In genomic region chrX:151370906-151371305, GRCh38 we compare ENCODE assay signal across 15 cellular contexts. TPM values are rescaled to one million over a fixed set of nuclear protein-coding genes. Genes with fewer than 3 reads are reported as not detected.
DNase-seq lines count a peak whose midpoint lies in the region; ATAC-seq and TF ChIP-seq lines count a peak whose summit lies in the region.
"Had no signal": no experiment of that assay in that cellular context is flagged by ENCODE, and none has a peak within 500 bp of the region (broad histone marks: within the 10 kb centered on the region; RNA-seq: fewer than 3 reads in every experiment).

No MANE protein-coding gene starts in this region.

- peak; percentile 39 for ATAC-seq in effector memory CD8-positive, alpha-beta T cell (replicated peaks)

- peaks cover 16% of the 10 kb centered on the region for H3K27me3 Mint-ChIP-seq in activated naive CD4-positive, alpha-beta T cell treated with anti-CD3 and anti-CD28 coated beads, Interleukin-2, amount 10 ng/mL, durations not matched to agents 7 days and 5 days
- peaks cover 24 to 29% of the 10 kb centered on the region in 2 donors for H3K27me3 Mint-ChIP-seq in effector memory CD8-positive, alpha-beta T cell
- H3K27me3 Mint-ChIP-seq in progenitor cell of endocrine pancreas: peaks cover 33% of the 10 kb centered on the region
- no peaks in the 10 kb centered on the region for H3K27me3 Mint-ChIP-seq in glutamatergic neuron (ENCODE audit: unreplicated experiment)

- H3K9me3 Mint-ChIP-seq in activated naive CD4-positive, alpha-beta T cell treated with anti-CD3 and anti-CD28 coated beads, Interleukin-2, amount 10 ng/mL, durations not matched to agents 7 days and 5 days: no peaks in the 10 kb centered on the region
- H3K9me3 Mint-ChIP-seq in effector memory CD8-positive, alpha-beta T cell: no peaks in the 10 kb centered on the region
- H3K9me3 Mint-ChIP-seq in progenitor cell of endocrine pancreas (ENCODE audit: low read depth): peaks cover 21% of the 10 kb centered on the region
- peaks cover 2% of the 10 kb centered on the region for H3K9me3 Mint-ChIP-seq in glutamatergic neuron (ENCODE audit: unreplicated experiment)
- H3K9me3 Mint-ChIP-seq: activated T-helper 1 cell treated with anti-CD3 and anti-CD28 coated beads, Interleukin-12 subunit alpha, Interleukin-12 subunit beta, Interleukin-2, Interleukin-4 antibody, amounts not matched to agents 30 ng/mL and 10 ng/mL and 1 ng/mL, durations not matched to agents 14 hours and 24 hours and 36 hours had no signal

- TF ChIP-seq EP300 in suprapubic skin (IDR thresholded peaks at IDR 0.05): no peak

- H3K27ac Mint-ChIP-seq in activated naive CD4-positive, alpha-beta T cell treated with anti-CD3 and anti-CD28 coated beads, Interleukin-2, amount 10 ng/mL, durations not matched to agents 7 days and 5 days: no peak overlapping the region
- no peak overlapping the region for H3K27ac Mint-ChIP-seq in effector memory CD8-positive, alpha-beta T cell
- no peak overlapping the region for H3K27ac Mint-ChIP-seq in progenitor cell of endocrine pancreas
- no peak overlapping the region for H3K27ac Mint-ChIP-seq in glutamatergic neuron (ENCODE audit: unreplicated experiment)
- H3K27ac Mint-ChIP-seq: activated T-helper 1 cell treated with anti-CD3 and anti-CD28 coated beads, Interleukin-12 subunit alpha, Interleukin-12 subunit beta, Interleukin-2, Interleukin-4 antibody, amounts not matched to agents 30 ng/mL and 10 ng/mL and 1 ng/mL, durations not matched to agents 14 hours and 24 hours and 36 hours had no signal

- H3K4me1 ChIP-seq in suprapubic skin: no peaks in the 10 kb centered on the region
- H3K4me1 ChIP-seq: pancreas had no signal

- no peak for TF ChIP-seq POLR2A in suprapubic skin (IDR thresholded peaks at IDR 0.05)

- CTCF ChIA-PET in activated naive CD4-positive, alpha-beta T cell treated with anti-CD3 and anti-CD28 coated beads, Interleukin-2, amount 10 ng/mL, durations not matched to agents 7 days and 5 days (lab: Charles Lee): no interaction called here

- WGBS in suprapubic skin: 61% methylated on average over 21 of the region's 21 CpGs

- no peak overlapping the region for H3K4me3 ChIP-seq in suprapubic skin
- H3K4me3 ChIP-seq: pancreas, thoracic aorta had no signal

- H3K4me1 Mint-ChIP-seq in activated naive CD4-positive, alpha-beta T cell treated with anti-CD3 and anti-CD28 coated beads, Interleukin-2, amount 10 ng/mL, durations not matched to agents 7 days and 5 days: no peaks in the 10 kb centered on the region
- peaks cover 0 to 2% of the 10 kb centered on the region in 2 donors for H3K4me1 Mint-ChIP-seq in effector memory CD8-positive, alpha-beta T cell (ENCODE audit: low read depth in 2 of 2)
- no peaks in the 10 kb centered on the region for H3K4me1 Mint-ChIP-seq in progenitor cell of endocrine pancreas (ENCODE audit: low read depth)
- H3K4me1 Mint-ChIP-seq in glutamatergic neuron (ENCODE audit: low read depth, unreplicated experiment): no peaks in the 10 kb centered on the region

- H3K4me3 Mint-ChIP-seq in activated naive CD4-positive, alpha-beta T cell treated with anti-CD3 and anti-CD28 coated beads, Interleukin-2, amount 10 ng/mL, durations not matched to agents 7 days and 5 days: no peak overlapping the region
- no peak overlapping the region for H3K4me3 Mint-ChIP-seq in effector memory CD8-positive, alpha-beta T cell
- H3K4me3 Mint-ChIP-seq in progenitor cell of endocrine pancreas (ENCODE audit: low read depth): no peak overlapping the region
- no peak overlapping the region for H3K4me3 Mint-ChIP-seq in glutamatergic neuron (ENCODE audit: unreplicated experiment)
- H3K4me3 Mint-ChIP-seq: activated T-helper 1 cell treated with anti-CD3 and anti-CD28 coated beads, Interleukin-12 subunit alpha, Interleukin-12 subunit beta, Interleukin-2, Interleukin-4 antibody, amounts not matched to agents 30 ng/mL and 10 ng/mL and 1 ng/mL, durations not matched to agents 14 hours and 24 hours and 36 hours had no signal

- no peaks in the 10 kb centered on the region for H3K27me3 ChIP-seq in suprapubic skin

- peak; percentile 28 for DNase-seq in activated naive CD4-positive, alpha-beta T cell treated with anti-CD3 and anti-CD28 coated beads, Interleukin-2, amount 10 ng/mL, durations not matched to agents 7 days and 5 days
- DNase-seq in activated naive CD4-positive, alpha-beta T cell treated with Interleukin-2 at 50 U/mL for 16 hours: no peak
- DNase-seq in HT1080 (ENCODE audit: low read depth) (peak; percentile 23), progenitor cell of endocrine pancreas (ENCODE audit: low spot score, unreplicated experiment) (peak; percentile 12), glutamatergic neuron (no peak), suprapubic skin (ENCODE audit: low spot score in 2 of 2) (no peak), NCI-H1105 treated with DMSO at 0.1 percent for 48 hours (lab: John Stamatoyannopoulos, UW) (no peak)
- DNase-seq in effector memory CD8-positive, alpha-beta T cell: no peak
- DNase-seq: AML-193, dermis blood vessel endothelial cell, DMS79, MM.1S had no signal

- H3K9me3 ChIP-seq in suprapubic skin: no peaks in the 10 kb centered on the region
- H3K9me3 ChIP-seq: pancreas, thoracic aorta had no signal

- no peaks in the 10 kb centered on the region for H3K36me3 Mint-ChIP-seq in activated naive CD4-positive, alpha-beta T cell treated with anti-CD3 and anti-CD28 coated beads, Interleukin-2, amount 10 ng/mL, durations not matched to agents 7 days and 5 days
- H3K36me3 Mint-ChIP-seq in effector memory CD8-positive, alpha-beta T cell (ENCODE audit: insufficient read depth): no peaks in the 10 kb centered on the region
- H3K36me3 Mint-ChIP-seq in progenitor cell of endocrine pancreas (ENCODE audit: insufficient read depth): peaks cover 2% of the 10 kb centered on the region
- no peaks in the 10 kb centered on the region for H3K36me3 Mint-ChIP-seq in glutamatergic neuron (ENCODE audit: unreplicated experiment)

- no peak overlapping the region for H3K27ac ChIP-seq in suprapubic skin
- H3K27ac ChIP-seq: pancreas, thoracic aorta had no signal

- peak; percentile 12 for TF ChIP-seq CTCF in progenitor cell of endocrine pancreas (IDR thresholded peaks at IDR 0.05; ENCODE audit: unreplicated experiment)
- no peak for TF ChIP-seq CTCF in glutamatergic neuron (IDR thresholded peaks at IDR 0.05; ENCODE audit: partially characterized antibody, unreplicated experiment)
- no peak for TF ChIP-seq CTCF in suprapubic skin (IDR thresholded peaks at IDR 0.05)

- no peaks in the 10 kb centered on the region for H3K36me3 ChIP-seq in suprapubic skin
- H3K36me3 ChIP-seq: pancreas, thoracic aorta had no signal

RNA-seq across cellular contexts. Expression of gene VMA21, which starts 26.1 kb away (rescaled TPM):
- total RNA-seq in HT1080 (2014; rRNA removed; shearing (Covaris generic)): 55.4 and 77.2 TPM in 2 replicates
- polyA plus RNA-seq in HT1080 (2015; cell fraction: cytosol; rRNA removed): 83.6 and 99.7 TPM in 2 replicates
- 33.1 and 34.0 TPM in 2 replicates for polyA plus RNA-seq in HT1080 (2015; cell fraction: nucleus; rRNA removed)
- total RNA-seq in progenitor cell of endocrine pancreas (36.1 and 41.6 TPM in 2 replicates), glutamatergic neuron (ENCODE audit: unreplicated experiment) (28.7 TPM), suprapubic skin (10 to 100 TPM; 23.6 to 33.8 (median 30.3) TPM)

Comparison
In these comparisons a context has a peak if more than half of its experiments do, and no peak if none do; other contexts are left out.
1. DNase-seq: peak in activated naive CD4-positive, alpha-beta T cell treated with anti-CD3 and anti-CD28 coated beads, Interleukin-2, amount 10 ng/mL, durations not matched to agents 7 days and 5 days (single experiment), HT1080 (single experiment) and progenitor cell of endocrine pancreas (single experiment); none in activated naive CD4-positive, alpha-beta T cell treated with Interleukin-2 at 50 U/mL for 16 hours (single experiment), effector memory CD8-positive, alpha-beta T cell (0 of 3), glutamatergic neuron (single experiment), suprapubic skin (0 of 2) and NCI-H1105 treated with DMSO at 0.1 percent for 48 hours (single experiment).